Comparison of ENCODE assay signal across 13 cellular contexts in the genomic region with DNA sequence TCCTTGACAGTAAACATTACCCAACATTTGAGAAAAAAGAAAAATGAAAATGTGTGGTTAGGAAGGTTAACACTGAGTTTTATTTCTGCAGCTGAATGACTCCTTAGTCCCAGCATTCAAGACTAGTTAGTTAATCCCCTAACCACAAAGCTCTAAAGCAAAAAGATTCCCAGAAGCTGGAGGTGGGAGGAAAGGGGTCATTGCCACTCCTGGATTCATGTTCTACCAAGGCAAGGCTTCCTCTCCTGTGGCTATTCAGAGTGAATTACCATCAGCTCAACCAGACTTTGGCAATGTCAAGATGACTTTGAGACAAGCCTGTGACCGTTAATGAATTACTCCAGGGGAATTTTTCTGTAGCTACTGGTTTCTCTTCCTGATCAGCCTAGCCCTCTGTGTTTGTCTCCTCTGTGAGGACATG.
DNase-seq lines count a peak whose midpoint lies in the region; ATAC-seq, FAIRE-seq and TF ChIP-seq lines count a peak whose summit lies in the region.
"Had no signal": no experiment of that assay in that cellular context is flagged by ENCODE, and none has a peak within 500 bp of the region (broad histone marks: within the 10 kb centered on the region; RNA-seq: fewer than 3 reads in every experiment).

No MANE protein-coding gene starts in this region.

- TF ChIP-seq CTCF in CD8-positive, alpha-beta T cell (IDR thresholded peaks at IDR 0.05): no peak
- no peak for TF ChIP-seq CTCF in breast epithelium (IDR thresholded peaks at IDR 0.05)

- no peaks in the 10 kb centered on the region for H3K9me3 Mint-ChIP-seq in CD8-positive, alpha-beta T cell
- H3K9me3 Mint-ChIP-seq in activated T-helper 1 cell treated with anti-CD3 and anti-CD28 coated beads, Interleukin-12 subunit alpha, Interleukin-12 subunit beta, Interleukin-2, Interleukin-4 antibody, amounts not matched to agents 30 ng/mL and 10 ng/mL and 1 ng/mL, durations not matched to agents 14 hours and 24 hours and 36 hours: no peaks in the 10 kb centered on the region

- peak overlapping the region; percentile 49 for H3K4me3 Mint-ChIP-seq in CD8-positive, alpha-beta T cell
- H3K4me3 Mint-ChIP-seq in activated T-helper 1 cell treated with anti-CD3 and anti-CD28 coated beads, Interleukin-12 subunit alpha, Interleukin-12 subunit beta, Interleukin-2, Interleukin-4 antibody, amounts not matched to agents 30 ng/mL and 10 ng/mL and 1 ng/mL, durations not matched to agents 14 hours and 24 hours and 36 hours: peak overlapping the region; percentile 52

- no peak for DNase-seq in CD8-positive, alpha-beta T cell
- DNase-seq in GM19239 (ENCODE audit: insufficient read length, low spot score) (peak; percentile 40), foreskin melanocyte (no peak), DMS53 (lab: John Stamatoyannopoulos, UW) (no peak), breast epithelium (ENCODE audit: low spot score in 2 of 2) (no peak), urothelium cell line (ENCODE audit: low spot score) (no peak)
- no peak for DNase-seq in activated T-helper 1 cell treated with anti-CD3 and anti-CD28 coated beads, Interleukin-12 subunit alpha, Interleukin-12 subunit beta, Interleukin-2, Interleukin-4 antibody, amounts not matched to agents 30 ng/mL and 10 ng/mL and 1 ng/mL, durations not matched to agents 14 hours and 24 hours and 36 hours (ENCODE audit: low spot score)
- DNase-seq: activated CD4-positive, alpha-beta T cell treated with anti-CD3 and anti-CD28 coated beads, Interleukin-2, amount 50 U/mL, for 1 hour; dorsolateral prefrontal cortex; NCI-H510A; transverse colon had no signal

- H3K27ac ChIP-seq in CD8-positive, alpha-beta T cell (ENCODE audit: low read depth, low read length): peak overlapping the region; percentile 35
- H3K27ac ChIP-seq in breast epithelium: no peak overlapping the region
- H3K27ac ChIP-seq: C4-2B, dorsolateral prefrontal cortex, transverse colon had no signal

- CTCF ChIA-PET in CD8-positive, alpha-beta T cell (lab: Charles Lee): interaction anchor here (0.7 to 1.7 kb wide), 8 partner anchors 9 to 519 kb away, joined by 3 to 5 read pairs (median 3); no protein-coding TSS in a partner anchor

- H3K4me1 ChIP-seq in CD8-positive, alpha-beta T cell (ENCODE audit: insufficient read depth, low read length): peaks cover 96% of the 10 kb centered on the region
- no peaks in the 10 kb centered on the region for H3K4me1 ChIP-seq in breast epithelium
- H3K4me1 ChIP-seq: transverse colon had no signal

- POLR2A ChIA-PET in CD8-positive, alpha-beta T cell (lab: Charles Lee): interaction anchor here (0.6 to 1.8 kb wide), 7 partner anchors 9 to 414 kb away, joined by 3 to 8 read pairs (median 4); no protein-coding TSS in a partner anchor

- no peak for ATAC-seq in CD8-positive, alpha-beta T cell
- ATAC-seq in HG02973 (IDR thresholded peaks at IDR 0.05; ENCODE audit: unreplicated experiment): peak; percentile 96

- H3K9me3 ChIP-seq in CD8-positive, alpha-beta T cell (ENCODE audit: low read length): no peaks in the 10 kb centered on the region
- H3K9me3 ChIP-seq in breast epithelium: no peaks in the 10 kb centered on the region
- H3K9me3 ChIP-seq: transverse colon had no signal

- H3K36me3 Mint-ChIP-seq in CD8-positive, alpha-beta T cell: peaks cover 75% of the 10 kb centered on the region
- peaks cover 45% of the 10 kb centered on the region for H3K36me3 Mint-ChIP-seq in activated T-helper 1 cell treated with anti-CD3 and anti-CD28 coated beads, Interleukin-12 subunit alpha, Interleukin-12 subunit beta, Interleukin-2, Interleukin-4 antibody, amounts not matched to agents 30 ng/mL and 10 ng/mL and 1 ng/mL, durations not matched to agents 14 hours and 24 hours and 36 hours (ENCODE audit: low read depth)

- peak overlapping the region; percentile 95 for H3K27ac Mint-ChIP-seq in CD8-positive, alpha-beta T cell
- H3K27ac Mint-ChIP-seq in activated T-helper 1 cell treated with anti-CD3 and anti-CD28 coated beads, Interleukin-12 subunit alpha, Interleukin-12 subunit beta, Interleukin-2, Interleukin-4 antibody, amounts not matched to agents 30 ng/mL and 10 ng/mL and 1 ng/mL, durations not matched to agents 14 hours and 24 hours and 36 hours: peak overlapping the region; percentile 85

- intact Hi-C loops in CD8-positive, alpha-beta T cell (cut with DNase I, micrococcal nuclease): loop anchor here (2.0 to 5.0 kb wide), 3 partner anchors 20 to 114 kb away; a partner anchor contains a TSS
- intact Hi-C loops in activated T-helper 1 cell treated with anti-CD3 and anti-CD28 coated beads, Interleukin-12 subunit alpha, Interleukin-12 subunit beta, Interleukin-2, Interleukin-4 antibody, amounts not matched to agents 30 ng/mL and 10 ng/mL and 1 ng/mL, durations not matched to agents 14 hours and 24 hours and 36 hours (cut with micrococcal nuclease): loop anchor here (1.0 to 2.0 kb wide), 3 partner anchors 10 to 22 kb away; no protein-coding TSS in a partner anchor
- intact Hi-C loops in breast epithelium (cut with DNase I; ENCODE audit: low total_unique reads): no loop called here

- H3K27me3 ChIP-seq in CD8-positive, alpha-beta T cell (ENCODE audit: insufficient read depth, low read length): no peaks in the 10 kb centered on the region
- no peaks in the 10 kb centered on the region for H3K27me3 ChIP-seq in breast epithelium
- H3K27me3 ChIP-seq: dorsolateral prefrontal cortex, transverse colon had no signal

- H3K27me3 Mint-ChIP-seq in CD8-positive, alpha-beta T cell (ENCODE audit: low read depth): no peaks in the 10 kb centered on the region
- H3K27me3 Mint-ChIP-seq in activated T-helper 1 cell treated with anti-CD3 and anti-CD28 coated beads, Interleukin-12 subunit alpha, Interleukin-12 subunit beta, Interleukin-2, Interleukin-4 antibody, amounts not matched to agents 30 ng/mL and 10 ng/mL and 1 ng/mL, durations not matched to agents 14 hours and 24 hours and 36 hours (ENCODE audit: insufficient read depth): no peaks in the 10 kb centered on the region

- H3K4me3 ChIP-seq in CD8-positive, alpha-beta T cell (ENCODE audit: low read depth, low read length): no peak overlapping the region
- no peak overlapping the region for H3K4me3 ChIP-seq in breast epithelium
- H3K4me3 ChIP-seq: dorsolateral prefrontal cortex, transverse colon had no signal

- peaks cover 91% of the 10 kb centered on the region for H3K4me1 Mint-ChIP-seq in CD8-positive, alpha-beta T cell (ENCODE audit: low read depth)
- peaks cover 82% of the 10 kb centered on the region for H3K4me1 Mint-ChIP-seq in activated T-helper 1 cell treated with anti-CD3 and anti-CD28 coated beads, Interleukin-12 subunit alpha, Interleukin-12 subunit beta, Interleukin-2, Interleukin-4 antibody, amounts not matched to agents 30 ng/mL and 10 ng/mL and 1 ng/mL, durations not matched to agents 14 hours and 24 hours and 36 hours (ENCODE audit: low read depth)

- no peak for TF ChIP-seq POLR2A in breast epithelium (IDR thresholded peaks at IDR 0.05)

- FAIRE-seq in GM19239 (lab: Jason Lieb, UNC) (peak; percentile 99), urothelium cell line (lab: Jason Lieb, UNC) (no peak)

- peaks cover 46% of the 10 kb centered on the region for H3K36me3 ChIP-seq in CD8-positive, alpha-beta T cell (ENCODE audit: insufficient read depth, low read length)
- no peaks in the 10 kb centered on the region for H3K36me3 ChIP-seq in breast epithelium
- H3K36me3 ChIP-seq: transverse colon had no signal
